ENCODE assay signal across 1 cellular context in the genomic region with DNA sequence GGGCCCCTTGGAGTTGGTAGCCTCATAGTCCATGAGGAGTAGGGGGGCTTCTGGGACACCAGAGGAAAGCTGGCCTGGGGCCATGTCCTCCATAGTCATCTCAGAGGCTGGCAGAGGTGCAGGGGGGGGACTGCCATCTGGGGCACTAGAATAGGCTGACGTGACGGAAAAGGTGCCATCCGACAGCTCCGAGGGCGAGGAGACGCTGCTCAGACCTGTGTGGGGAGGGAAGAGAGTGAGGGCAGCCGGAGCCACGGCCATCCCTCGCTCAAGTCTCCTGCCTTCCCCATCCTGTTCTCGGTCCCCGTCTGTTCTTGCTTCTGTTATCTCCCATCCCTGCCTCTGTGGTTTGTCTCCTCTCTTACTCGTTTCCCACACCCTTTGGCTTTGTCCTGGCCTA.
A peak's percentile ranks its signal among the peaks of the same experiment; 100 is the strongest.
TF ChIP-seq lines count a peak whose summit lies in the region.

No MANE protein-coding gene starts in this region.

TF ChIP-seq in HCT116, 20 proteins besides CTCF, POLR2A, EP300 and RAD21:
- TF ChIP-seq ZFX (IDR thresholded peaks at IDR 0.05) (no peak), EZH2 (IDR thresholded peaks at IDR 0.05) (no peak), CEBPB (IDR thresholded peaks at IDR 0.05; ENCODE audit: low read depth) (no peak), MAX (IDR thresholded peaks at IDR 0.05) (no peak), POLR2AphosphoS5 (IDR thresholded peaks at IDR 0.05; ENCODE audit: low read depth, low read length) (peak; percentile 27), ZBTB33 (IDR thresholded peaks at IDR 0.05; ENCODE audit: extremely low read depth, insufficient replicate concordance, low read length) (no peak), SRF (IDR thresholded peaks at IDR 0.05; ENCODE audit: low read depth) (no peak)
